In the genomic region with DNA sequence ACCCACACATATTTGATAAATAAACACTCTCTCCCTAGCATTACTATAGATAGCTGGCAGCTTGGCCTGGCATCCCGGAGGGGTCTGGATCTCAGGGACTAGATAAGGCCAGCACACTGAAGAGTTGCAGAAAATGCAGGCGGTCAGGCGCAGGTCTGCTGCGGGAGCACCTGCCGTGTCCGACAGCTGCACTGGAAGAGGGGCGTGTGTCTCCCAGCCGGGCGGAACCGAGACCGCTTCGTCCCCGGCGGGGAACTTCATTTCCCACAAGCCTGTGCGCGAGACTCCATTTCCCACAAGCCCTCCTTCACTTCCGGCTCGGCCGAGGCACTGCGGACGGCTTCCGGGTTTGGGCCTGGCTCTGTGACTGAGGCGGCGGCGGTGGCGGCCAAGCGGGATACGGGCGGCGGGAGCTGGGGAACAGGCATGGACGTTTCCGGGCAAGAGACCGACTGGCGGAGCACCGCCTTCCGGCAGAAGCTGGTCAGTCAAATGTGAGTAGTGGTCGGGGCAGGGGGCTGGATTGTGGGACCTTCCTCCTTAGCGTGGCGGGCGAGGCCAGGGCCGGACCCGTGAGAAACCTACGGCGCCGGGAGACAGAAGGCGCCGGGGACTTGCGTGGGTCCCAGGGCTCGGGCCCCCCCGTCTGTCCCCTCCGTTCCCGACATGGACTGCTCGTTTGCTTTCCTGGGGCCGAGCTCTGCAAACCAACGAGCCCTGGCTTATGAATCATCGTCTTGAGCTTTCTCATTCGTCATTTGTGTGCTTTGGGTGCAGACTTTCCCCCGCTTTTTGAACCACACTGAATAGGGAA, we compare ENCODE assay signal across 8 cellular contexts. TPM values are rescaled to one million over a fixed set of nuclear protein-coding genes. Genes with fewer than 3 reads are reported as not detected.
DNase-seq lines count a peak whose midpoint lies in the region; ATAC-seq and TF ChIP-seq lines count a peak whose summit lies in the region.

TSS of gene MED15 (plus strand) at position 358 of the 814 bp plus-strand sequence. CDS start at position 427, 69 bp downstream.

- H3K27ac Mint-ChIP-seq in HFFc6: peak within 1 kb of the TSS; percentile 97
- peak within 1 kb of the TSS; percentile 98 for H3K27ac Mint-ChIP-seq in activated naive CD8-positive, alpha-beta T cell treated with anti-CD3 and anti-CD28 coated beads, Interleukin-2, amount 10 ng/mL, durations not matched to agents 7 days and 5 days

- H4K20me1 ChIP-seq in SU-DHL-6 (ENCODE audit: low read depth, low read length): no peaks in the 10 kb centered on the region

- H3K9ac ChIP-seq in SU-DHL-6 (ENCODE audit: low read length) (peak within 1 kb of the TSS; percentile 86), parathyroid adenoma (peak within 1 kb of the TSS; percentile 72)

- peak within 1 kb of the TSS; percentile 77 for H2AFZ ChIP-seq in SU-DHL-6 (ENCODE audit: low read depth, low read length, severe bottlenecking)
- peak within 1 kb of the TSS; percentile 86 for H2AFZ ChIP-seq in parathyroid adenoma

- no peaks in the 10 kb centered on the region for H3K9me2 ChIP-seq in SU-DHL-6 (replicated peaks; ENCODE audit: insufficient read depth, low read length)

- peak within 1 kb of the TSS; percentile 76 for H3K4me2 ChIP-seq in SU-DHL-6 (ENCODE audit: low read depth, low read length, poor library complexity, severe bottlenecking)
- H3K4me2 ChIP-seq in parathyroid adenoma (ENCODE audit: low read length): peak within 1 kb of the TSS; percentile 99

- WGBS in tibial nerve, 2 donors: 1 to 2% methylated on average over 18 to 30 of the region's 58 CpGs

- peak; percentile 72 to 88 for TF ChIP-seq POLR2A in tibial nerve (IDR thresholded peaks at IDR 0.05)

- H3K9me3 ChIP-seq in SU-DHL-6 (ENCODE audit: insufficient read depth, low read length) (no peaks in the 10 kb centered on the region), cardiac muscle cell (ENCODE audit: low read depth) (no peaks in the 10 kb centered on the region), parathyroid adenoma (ENCODE audit: control insufficient read depth, low read length) (no peaks in the 10 kb centered on the region), tibial nerve (no peaks in the 10 kb centered on the region)

- peak; percentile 77 to 95 for TF ChIP-seq EP300 in tibial nerve (IDR thresholded peaks at IDR 0.05)

- H3K27me3 ChIP-seq in GM06990 (replicated peaks; ENCODE audit: control insufficient read depth, insufficient read depth, low read length): no peaks in the 10 kb centered on the region
- no peaks in the 10 kb centered on the region for H3K27me3 ChIP-seq in SU-DHL-6 (ENCODE audit: low read length)
- H3K27me3 ChIP-seq in cardiac muscle cell: no peaks in the 10 kb centered on the region
- no peaks in the 10 kb centered on the region for H3K27me3 ChIP-seq in parathyroid adenoma (ENCODE audit: control insufficient read depth, insufficient read depth, low read length)
- H3K27me3 ChIP-seq in tibial nerve: no peaks in the 10 kb centered on the region

- H3K36me3 ChIP-seq in GM06990 (ENCODE audit: control insufficient read depth, insufficient read depth, low read length): no peaks in the 10 kb centered on the region; the same call in 1 of the 2 replicates
- H3K36me3 ChIP-seq in SU-DHL-6 (ENCODE audit: low read length): no peaks in the 10 kb centered on the region
- no peaks in the 10 kb centered on the region for H3K36me3 ChIP-seq in cardiac muscle cell
- no peaks in the 10 kb centered on the region for H3K36me3 ChIP-seq in parathyroid adenoma (ENCODE audit: control insufficient read depth, insufficient read depth, low read length)
- no peaks in the 10 kb centered on the region for H3K36me3 ChIP-seq in tibial nerve

- peaks cover 22% of the 10 kb centered on the region for H3K4me1 ChIP-seq in cardiac muscle cell (ENCODE audit: low read depth)
- H3K4me1 ChIP-seq in parathyroid adenoma: no peaks in the 10 kb centered on the region
- peaks cover 9 to 51% (median 33%) of the 10 kb centered on the region in 4 donors for H3K4me1 ChIP-seq in tibial nerve

- TF ChIP-seq CTCF in GM06990 (IDR thresholded peaks at IDR 0.05; ENCODE audit: insufficient read depth, low read length, poor library complexity, severe bottlenecking) (no peak), HFFc6 (IDR thresholded peaks at IDR 0.05) (no peak), SU-DHL-6 (IDR thresholded peaks at IDR 0.05; ENCODE audit: insufficient read depth, low read length, poor library complexity, severe bottlenecking) (no peak), cardiac muscle cell (IDR thresholded peaks at IDR 0.05; ENCODE audit: low read depth, low read length) (no peak), parathyroid adenoma (IDR thresholded peaks at IDR 0.05) (no peak), tibial nerve (IDR thresholded peaks at IDR 0.05) (peak in 2 of 5 experiments; percentile 14 to 39)

- peaks cover 58% of the 10 kb centered on the region for H3K4me1 Mint-ChIP-seq in HFFc6 (ENCODE audit: low read depth)
- peaks cover 39% of the 10 kb centered on the region for H3K4me1 Mint-ChIP-seq in activated naive CD8-positive, alpha-beta T cell treated with anti-CD3 and anti-CD28 coated beads, Interleukin-2, amount 10 ng/mL, durations not matched to agents 7 days and 5 days

- H3K4me3 Mint-ChIP-seq in HFFc6: peak within 1 kb of the TSS; percentile 95
- peak within 1 kb of the TSS; percentile 97 for H3K4me3 Mint-ChIP-seq in activated naive CD8-positive, alpha-beta T cell treated with anti-CD3 and anti-CD28 coated beads, Interleukin-2, amount 10 ng/mL, durations not matched to agents 7 days and 5 days

- no peaks in the 10 kb centered on the region; the same call in 1 of the 2 replicates for H3K27me3 Mint-ChIP-seq in HFFc6 (ENCODE audit: insufficient read depth)
- H3K27me3 Mint-ChIP-seq in activated naive CD8-positive, alpha-beta T cell treated with anti-CD3 and anti-CD28 coated beads, Interleukin-2, amount 10 ng/mL, durations not matched to agents 7 days and 5 days: no peaks in the 10 kb centered on the region

- H3K79me2 ChIP-seq in SU-DHL-6 (ENCODE audit: insufficient read depth, low read length) (peaks cover 43% of the 10 kb centered on the region), parathyroid adenoma (peaks cover 27% of the 10 kb centered on the region)

- peak; percentile 85 for ATAC-seq in activated naive CD8-positive, alpha-beta T cell treated with anti-CD3 and anti-CD28 coated beads, Interleukin-2, amount 10 ng/mL, durations not matched to agents 7 days and 5 days (ENCODE audit: low read depth)

- H3F3A ChIP-seq in SU-DHL-6 (ENCODE audit: insufficient read depth): no peaks in the 10 kb centered on the region

- H3K27ac ChIP-seq in SU-DHL-6 (ENCODE audit: low read depth, low read length): peak within 1 kb of the TSS; percentile 23; the same call in 1 of the 2 replicates
- H3K27ac ChIP-seq in cardiac muscle cell: peak within 1 kb of the TSS; percentile 92
- H3K27ac ChIP-seq in parathyroid adenoma: peak within 1 kb of the TSS; percentile 76
- H3K27ac ChIP-seq in tibial nerve: peak within 1 kb of the TSS; percentile 92 to 98 (median 96)

- H3K9me3 Mint-ChIP-seq in HFFc6: no peaks in the 10 kb centered on the region
- no peaks in the 10 kb centered on the region for H3K9me3 Mint-ChIP-seq in activated naive CD8-positive, alpha-beta T cell treated with anti-CD3 and anti-CD28 coated beads, Interleukin-2, amount 10 ng/mL, durations not matched to agents 7 days and 5 days

- DNase-seq in GM06990 (ENCODE audit: extremely low read depth, insufficient read length) (peak; percentile 90), HFFc6 (peak; percentile 84), NCI-H1092 treated with DMSO at 0.1 percent for 48 hours (lab: John Stamatoyannopoulos, UW) (peak; percentile 88), cardiac muscle cell (ENCODE audit: low read depth in 1 of 2, low spot score in 1 of 2) (peak; percentile 89 to 92), tibial nerve (ENCODE audit: low spot score in 2 of 2) (peak; percentile 84 to 87)
- peak; percentile 89 for DNase-seq in activated naive CD8-positive, alpha-beta T cell treated with anti-CD3 and anti-CD28 coated beads, Interleukin-2, amount 10 ng/mL, durations not matched to agents 7 days and 5 days

- POLR2A ChIA-PET in activated naive CD8-positive, alpha-beta T cell treated with anti-CD3 and anti-CD28 coated beads, Interleukin-2, amount 10 ng/mL, durations not matched to agents 7 days and 5 days (lab: Charles Lee): interaction anchor here (0.5 to 4.5 kb wide), 17 partner anchors 11 to 1238 kb away, joined by 3 to 33 read pairs (median 3); partner anchors contain the start of genes KLHL22 and TRMT2A

- peak within 1 kb of the TSS; percentile 84 for H3K4me3 ChIP-seq in GM06990 (replicated peaks; ENCODE audit: low read depth, low read length)
- H3K4me3 ChIP-seq in SU-DHL-6 (ENCODE audit: insufficient read depth, low read length, poor library complexity, severe bottlenecking): peak within 1 kb of the TSS; percentile 84
- peak within 1 kb of the TSS; percentile 84 for H3K4me3 ChIP-seq in cardiac muscle cell
- H3K4me3 ChIP-seq in parathyroid adenoma (ENCODE audit: low read depth, low read length): peak within 1 kb of the TSS; percentile 97
- peak within 1 kb of the TSS; percentile 68 to 95 (median 92) for H3K4me3 ChIP-seq in tibial nerve

- peaks cover 33% of the 10 kb centered on the region for H3K36me3 Mint-ChIP-seq in HFFc6 (ENCODE audit: low read depth)
- peaks cover 26% of the 10 kb centered on the region for H3K36me3 Mint-ChIP-seq in activated naive CD8-positive, alpha-beta T cell treated with anti-CD3 and anti-CD28 coated beads, Interleukin-2, amount 10 ng/mL, durations not matched to agents 7 days and 5 days

RNA-seq across cellular contexts. Expression of gene MED15, which starts in this region (rescaled TPM):
- total RNA-seq in HFFc6 (2021; fragmentation: NEBNext Ultra II Directional; extraction: Animal tissue kit (Norgen Biotek cat#: 25700)): 100 to 1,000 TPM; 128 to 148 (median 136) TPM
- 100 to 1,000 TPM; 227 to 233 TPM for total RNA-seq in activated naive CD8-positive, alpha-beta T cell treated with anti-CD3 and anti-CD28 coated beads, Interleukin-2, amount 10 ng/mL, durations not matched to agents 7 days and 5 days
- total RNA-seq in cardiac muscle cell: 41.9 and 45.1 TPM in 2 replicates
- 45.3 and 59.5 TPM in 2 replicates for polyA plus RNA-seq in cardiac muscle cell
- 100 to 1,000 TPM in 2 of 4 donors, 10 to 100 TPM in 2; 49.2 to 147 (median 102) TPM for total RNA-seq in tibial nerve

Comparison
In these comparisons a context has a peak if more than half of its experiments do, and no peak if none do; other contexts are left out.
1. Peak in every context shown above with its lines: DNase-seq, ATAC-seq, H3K4me3 ChIP-seq and H3K27ac ChIP-seq.
2. H3K27ac ChIP-seq: peak in every context shown above with its lines; median percentile 96 in tibial nerve; 92 in cardiac muscle cell; 76 in parathyroid adenoma; 23 in SU-DHL-6.